Comparison of ENCODE assay signal across 10 cellular contexts in genomic region chr1:110462093-110462492, GRCh38. TPM values are rescaled to one million over a fixed set of nuclear protein-coding genes. Genes with fewer than 3 reads are reported as not detected.
"Had no signal": no experiment of that assay in that cellular context is flagged by ENCODE, and none has a peak within 500 bp of the region (broad histone marks: within the 10 kb centered on the region; RNA-seq: fewer than 3 reads in every experiment).

No MANE protein-coding gene starts in this region.

- H3K4me1 Mint-ChIP-seq: GM23338 had no signal

- DNase-seq: H7, KG1 had no signal

- H3K36me3 ChIP-seq: HAP-1 had no signal

- H3K9me3 ChIP-seq: HAP-1 had no signal

- ATAC-seq: GM23338, HCT116, HepG2 had no signal

- H2AFZ ChIP-seq: GM23338 had no signal

- FAIRE-seq: HepG2 had no signal

- H3K4me3 ChIP-seq: GM23338, HAP-1 had no signal

- H3K4me2 ChIP-seq: GM23338 had no signal

- H3K27ac Mint-ChIP-seq: GM23338, IgD-negative memory B cell had no signal

- H3K4me3 Mint-ChIP-seq: GM23338, IgD-negative memory B cell had no signal

- H3K27ac ChIP-seq: HL-60 had no signal

- H3K9me3 Mint-ChIP-seq: GM23338, IgD-negative memory B cell had no signal

- H3K4me1 ChIP-seq: HAP-1 had no signal

RNA-seq across cellular contexts. Expression of gene PROK1, which starts 11.1 kb away (rescaled TPM):
- total RNA-seq: GM23338, H4, H7, HepG2, HT1080 had no signal
- polyA plus RNA-seq: GM23338, IgD-negative memory B cell had no signal

RNA-seq across cellular contexts. Expression of gene KCNA10, which starts 56.9 kb away (rescaled TPM):
- total RNA-seq: GM23338, H4, H7, HepG2, HT1080 had no signal
- polyA plus RNA-seq: GM23338, HepG2, IgD-negative memory B cell had no signal
